In genomic region chr6:37622639-37623038, GRCh38 we compare ENCODE assay signal across 15 cellular contexts.
DNase-seq lines count a peak whose midpoint lies in the region; ATAC-seq and TF ChIP-seq lines count a peak whose summit lies in the region.
"Had no signal": no experiment of that assay in that cellular context is flagged by ENCODE, and none has a peak within 500 bp of the region (broad histone marks: within the 10 kb centered on the region; RNA-seq: fewer than 3 reads in every experiment).

No MANE protein-coding gene starts in this region.

- H3K27ac ChIP-seq in BLaER1 treated with 17β-estradiol and CSF1 and Interleukin-3, amounts not matched to agents 10 nM and 100 nM: peak overlapping the region in 7 of 11 experiments; percentile 17 to 52 (median 30); a peak in 11 of 22 replicates
- H3K27ac ChIP-seq in foreskin keratinocyte: no peak overlapping the region
- H3K27ac ChIP-seq: suprapubic skin had no signal

- no peaks in the 10 kb centered on the region for H3K9me3 Mint-ChIP-seq in activated CD8-positive, alpha-beta T cell treated with anti-CD3 and anti-CD28 coated beads, Interleukin-2, amount 10 ng/mL, durations not matched to agents 7 days and 5 days (ENCODE audit: insufficient read depth)

- DNase-seq in HK-2 (ENCODE audit: unreplicated experiment): peak; percentile 71
- peak; percentile 34 for DNase-seq in activated CD8-positive, alpha-beta T cell treated with anti-CD3 and anti-CD28 coated beads, Interleukin-2, amount 10 ng/mL, durations not matched to agents 7 days and 5 days
- DNase-seq in glomerular visceral epithelial cell (ENCODE audit: extremely low spot score): peak; percentile 41
- DNase-seq in foreskin keratinocyte: no peak
- DNase-seq in erythroblast (lab: John Stamatoyannopoulos, UW): no peak
- DNase-seq: C1 segment of cervical spinal cord, esophagus squamous epithelium, MG63, mucosa of descending colon, NCI-H446 treated with DMSO at 0.1 percent for 48 hours, T1000 had no signal

- no peaks in the 10 kb centered on the region for H3K36me3 Mint-ChIP-seq in activated CD8-positive, alpha-beta T cell treated with anti-CD3 and anti-CD28 coated beads, Interleukin-2, amount 10 ng/mL, durations not matched to agents 7 days and 5 days (ENCODE audit: low read depth)

- H3K27ac Mint-ChIP-seq in activated CD8-positive, alpha-beta T cell treated with anti-CD3 and anti-CD28 coated beads, Interleukin-2, amount 10 ng/mL, durations not matched to agents 7 days and 5 days: no peak overlapping the region

- H3K27me3 ChIP-seq in BLaER1 treated with 17β-estradiol and CSF1 and Interleukin-3, amounts not matched to agents 10 nM and 100 nM: peaks cover 0 to 22% (median 0%) of the 10 kb centered on the region in 11 experiments; a peak in 5 of 22 replicates
- H3K27me3 ChIP-seq in foreskin keratinocyte: no peaks in the 10 kb centered on the region
- H3K27me3 ChIP-seq: MG63 had no signal

- 0 out of 22 replicates have a peak, but pooled peaks cover 0 to 5% (median 0%) of the 10 kb centered on the region in 11 experiments for H4K20me1 ChIP-seq in BLaER1 treated with 17β-estradiol and CSF1 and Interleukin-3, amounts not matched to agents 10 nM and 100 nM

- TF ChIP-seq POLR2A in erythroblast (IDR thresholded peaks at IDR 0.05; ENCODE audit: low read length): no peak

- H3K4me3 ChIP-seq in BLaER1 treated with 17β-estradiol and CSF1 and Interleukin-3, amounts not matched to agents 10 nM and 100 nM: no peak overlapping the region
- H3K4me3 ChIP-seq: esophagus squamous epithelium, MG63, mucosa of descending colon, suprapubic skin had no signal

- peak overlapping the region; percentile 59 to 98 (median 91) for H3K4me2 ChIP-seq in BLaER1 treated with 17β-estradiol and CSF1 and Interleukin-3, amounts not matched to agents 10 nM and 100 nM

- POLR2A ChIA-PET in activated CD8-positive, alpha-beta T cell treated with anti-CD3 and anti-CD28 coated beads, Interleukin-2, amount 10 ng/mL, durations not matched to agents 7 days and 5 days (lab: Charles Lee): interaction anchor here (0.6 to 0.9 kb wide), 2 partner anchors 14 to 31 kb away, joined by 3 to 4 read pairs; no protein-coding TSS in a partner anchor

- H3K9me3 ChIP-seq in BLaER1 treated with 17β-estradiol and CSF1 and Interleukin-3, amounts not matched to agents 10 nM and 100 nM (replicated peaks in 1 of 11): no peaks in the 10 kb centered on the region
- H3K9me3 ChIP-seq: esophagus squamous epithelium, MG63, mucosa of descending colon, suprapubic skin had no signal

- H3K4me1 Mint-ChIP-seq in activated CD8-positive, alpha-beta T cell treated with anti-CD3 and anti-CD28 coated beads, Interleukin-2, amount 10 ng/mL, durations not matched to agents 7 days and 5 days (ENCODE audit: low read depth): peaks cover 35% of the 10 kb centered on the region

- H3K36me3 ChIP-seq in BLaER1 treated with 17β-estradiol and CSF1 and Interleukin-3, amounts not matched to agents 10 nM and 100 nM: no peaks in the 10 kb centered on the region
- H3K36me3 ChIP-seq: esophagus squamous epithelium, MG63, suprapubic skin had no signal

- TF ChIP-seq CTCF in foreskin keratinocyte (conservative IDR thresholded peaks at IDR 0.05): no peak

- no peak overlapping the region for H3K4me3 Mint-ChIP-seq in activated CD8-positive, alpha-beta T cell treated with anti-CD3 and anti-CD28 coated beads, Interleukin-2, amount 10 ng/mL, durations not matched to agents 7 days and 5 days

- no peak for ATAC-seq in activated CD8-positive, alpha-beta T cell treated with anti-CD3 and anti-CD28 coated beads, Interleukin-2, amount 10 ng/mL, durations not matched to agents 7 days and 5 days
- ATAC-seq in GM21423 (IDR thresholded peaks at IDR 0.05; ENCODE audit: unreplicated experiment) (no peak), foreskin keratinocyte (no peak), GM19035 (IDR thresholded peaks at IDR 0.05; ENCODE audit: unreplicated experiment) (no peak)
- ATAC-seq: mucosa of descending colon had no signal

- CTCF ChIA-PET in activated CD8-positive, alpha-beta T cell treated with anti-CD3 and anti-CD28 coated beads, Interleukin-2, amount 10 ng/mL, durations not matched to agents 7 days and 5 days (lab: Charles Lee): interaction anchor here (1.0 kb wide), 1 partner anchor 31 kb away, joined by 3 read pairs; no protein-coding TSS in a partner anchor

- H3K27me3 Mint-ChIP-seq in activated CD8-positive, alpha-beta T cell treated with anti-CD3 and anti-CD28 coated beads, Interleukin-2, amount 10 ng/mL, durations not matched to agents 7 days and 5 days (ENCODE audit: low read depth): peaks cover 17% of the 10 kb centered on the region

- peaks cover 68 to 85% (median 80%) of the 10 kb centered on the region in 10 experiments for H3K4me1 ChIP-seq in BLaER1 treated with 17β-estradiol and CSF1 and Interleukin-3, amounts not matched to agents 10 nM and 100 nM
- peaks cover 21% of the 10 kb centered on the region for H3K4me1 ChIP-seq in foreskin keratinocyte

- H3K9ac ChIP-seq in BLaER1 treated with 17β-estradiol and CSF1 and Interleukin-3, amounts not matched to agents 10 nM and 100 nM: no peak overlapping the region; a peak in 1 of 22 replicates

Comparison
In these comparisons a context has a peak if more than half of its experiments do, and no peak if none do; other contexts are left out.
1. DNase-seq: peak in HK-2 (single experiment), activated CD8-positive, alpha-beta T cell treated with anti-CD3 and anti-CD28 coated beads, Interleukin-2, amount 10 ng/mL, durations not matched to agents 7 days and 5 days (single experiment) and glomerular visceral epithelial cell (single experiment); none in foreskin keratinocyte (0 of 2) and erythroblast (0 of 2).